ENCODE assay signal across 10 cellular contexts in genomic region chrY:14997496-14997895, GRCh38.
"Had no signal": no experiment of that assay in that cellular context is flagged by ENCODE, and none has a peak within 500 bp of the region (broad histone marks: within the 10 kb centered on the region; RNA-seq: fewer than 3 reads in every experiment).

No MANE protein-coding gene starts in this region.

- H3K4me3 ChIP-seq: GM23248, HAP-1, K562 had no signal

- DNase-seq: GM23248, GOT3, H7, HFFc6, IMR-90, KG1 had no signal

- ATAC-seq: HCT116, K562 had no signal

- FAIRE-seq: HTR-8/SVneo, K562 had no signal

- H3K27ac ChIP-seq: GM23248 had no signal

- H3K36me3 ChIP-seq: HAP-1 had no signal
